Comparison of ENCODE assay signal across 16 cellular contexts in the genomic region with DNA sequence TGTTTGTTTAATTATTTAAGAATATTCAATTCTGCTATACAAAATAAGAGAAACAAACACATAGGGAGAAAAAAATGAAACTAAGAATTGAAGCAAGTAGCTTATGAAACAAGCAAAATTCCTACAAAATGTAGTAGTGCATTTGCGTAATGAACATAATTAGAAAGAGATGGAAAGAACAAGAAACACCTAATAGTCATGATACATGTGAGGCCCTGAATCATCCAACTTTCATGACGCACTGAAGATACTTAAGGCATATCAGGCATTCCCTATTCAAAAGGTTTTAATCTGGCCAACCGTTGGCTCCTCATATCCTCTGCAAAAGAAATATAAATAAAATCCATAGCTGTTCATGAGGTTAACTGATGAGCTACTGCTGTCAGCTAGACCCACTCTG. TPM values are rescaled to one million over a fixed set of nuclear protein-coding genes. Genes with fewer than 3 reads are reported as not detected.
DNase-seq lines count a peak whose midpoint lies in the region; ATAC-seq and TF ChIP-seq lines count a peak whose summit lies in the region.
"Had no signal": no experiment of that assay in that cellular context is flagged by ENCODE, and none has a peak within 500 bp of the region (broad histone marks: within the 10 kb centered on the region; RNA-seq: fewer than 3 reads in every experiment).

No MANE protein-coding gene starts in this region.

- H3K4me1 ChIP-seq in adipocyte (ENCODE audit: control insufficient read depth, insufficient read depth, low read length) (peaks cover 40% of the 10 kb centered on the region), upper lobe of right lung (peaks cover 17% of the 10 kb centered on the region)

- peak overlapping the region; percentile 3 for H3K27ac Mint-ChIP-seq in osteocyte (ENCODE audit: unreplicated experiment)
- no peak overlapping the region for H3K27ac Mint-ChIP-seq in glutamatergic neuron (ENCODE audit: unreplicated experiment)

- H3K4me1 Mint-ChIP-seq in osteocyte (ENCODE audit: unreplicated experiment): peaks cover 39% of the 10 kb centered on the region
- no peaks in the 10 kb centered on the region for H3K4me1 Mint-ChIP-seq in glutamatergic neuron (ENCODE audit: low read depth, unreplicated experiment)

- H3K27me3 ChIP-seq in adipocyte (replicated peaks; ENCODE audit: control insufficient read depth, insufficient read depth, low read length): no peaks in the 10 kb centered on the region
- H3K27me3 ChIP-seq in upper lobe of right lung: no peaks in the 10 kb centered on the region

- H3K4me3 Mint-ChIP-seq in osteocyte (ENCODE audit: unreplicated experiment) (no peak overlapping the region), glutamatergic neuron (ENCODE audit: unreplicated experiment) (no peak overlapping the region)

- ATAC-seq in upper lobe of right lung: no peak
- ATAC-seq: HCT116, PC-3 had no signal

- no peaks in the 10 kb centered on the region for H3K36me3 Mint-ChIP-seq in osteocyte (ENCODE audit: unreplicated experiment)
- no peaks in the 10 kb centered on the region for H3K36me3 Mint-ChIP-seq in glutamatergic neuron (ENCODE audit: unreplicated experiment)

- H3K27ac ChIP-seq in upper lobe of right lung: no peak overlapping the region
- H3K27ac ChIP-seq: C4-2B, SK-N-MC had no signal

- DNase-seq in EH (ENCODE audit: low read depth) (peak; percentile 53), adipocyte (ENCODE audit: low read depth) (peak; percentile 20), fibroblast of mammary gland (ENCODE audit: low read depth) (peak; percentile 93), osteocyte (ENCODE audit: extremely low spot score, unreplicated experiment) (no peak), iPS-NIHi11 (ENCODE audit: low spot score) (no peak), upper lobe of right lung (no peak), glutamatergic neuron (no peak)
- DNase-seq: COR-L47, NCI-H1436 treated with DMSO at 0.1 percent for 48 hours, NCI-H2107, NCI-H226, NCI-H526, PC-3 had no signal

- H3K27me3 Mint-ChIP-seq in osteocyte (ENCODE audit: unreplicated experiment) (no peaks in the 10 kb centered on the region), glutamatergic neuron (ENCODE audit: unreplicated experiment) (no peaks in the 10 kb centered on the region)

- H3K36me3 ChIP-seq in adipocyte (ENCODE audit: control insufficient read depth, insufficient read depth, low read length, severe bottlenecking): no peaks in the 10 kb centered on the region
- no peaks in the 10 kb centered on the region for H3K36me3 ChIP-seq in upper lobe of right lung

- H3K9me3 Mint-ChIP-seq in osteocyte (ENCODE audit: unreplicated experiment): no peaks in the 10 kb centered on the region
- no peaks in the 10 kb centered on the region for H3K9me3 Mint-ChIP-seq in glutamatergic neuron (ENCODE audit: unreplicated experiment)

- H3K9ac ChIP-seq in adipocyte (ENCODE audit: low read length): no peak overlapping the region

- no peak overlapping the region for H3K4me3 ChIP-seq in adipocyte (ENCODE audit: low read length)
- H3K4me3 ChIP-seq in fibroblast of mammary gland (ENCODE audit: control insufficient read depth, low read depth, low read length): no peak overlapping the region
- H3K4me3 ChIP-seq in upper lobe of right lung: no peak overlapping the region
- H3K4me3 ChIP-seq: SK-N-MC had no signal

- TF ChIP-seq CTCF in fibroblast of mammary gland (conservative IDR thresholded peaks at IDR 0.05; ENCODE audit: control insufficient read depth, insufficient read depth, low read depth, low read length): no peak
- TF ChIP-seq CTCF in osteocyte (IDR thresholded peaks at IDR 0.05): no peak
- no peak for TF ChIP-seq CTCF in upper lobe of right lung (IDR thresholded peaks at IDR 0.05)
- no peak for TF ChIP-seq CTCF in glutamatergic neuron (IDR thresholded peaks at IDR 0.05; ENCODE audit: partially characterized antibody, unreplicated experiment)

- intact Hi-C loops in upper lobe of right lung (cut with DNase I): loop anchor here (10.0 kb wide), 1 partner anchor 110 kb away; no protein-coding TSS in a partner anchor

- no peaks in the 10 kb centered on the region for H3K9me3 ChIP-seq in adipocyte (ENCODE audit: control insufficient read depth, low read length)
- no peaks in the 10 kb centered on the region for H3K9me3 ChIP-seq in upper lobe of right lung

RNA-seq across cellular contexts. Expression of a gene that starts 14.5 kb away (rescaled TPM):
- total RNA-seq in osteocyte (53.6 and 63.3 TPM in 2 replicates), upper lobe of right lung (38.6 TPM), glutamatergic neuron (ENCODE audit: unreplicated experiment) (12.2 TPM)

Comparison
In these comparisons a context has a peak if more than half of its experiments do, and no peak if none do; other contexts are left out.
1. DNase-seq: peak in EH (single experiment), adipocyte (single experiment) and fibroblast of mammary gland (single experiment); none in osteocyte (single experiment), iPS-NIHi11 (single experiment), upper lobe of right lung (single experiment) and glutamatergic neuron (single experiment).